ENCODE assay signal across 22 cellular contexts in the genomic region with DNA sequence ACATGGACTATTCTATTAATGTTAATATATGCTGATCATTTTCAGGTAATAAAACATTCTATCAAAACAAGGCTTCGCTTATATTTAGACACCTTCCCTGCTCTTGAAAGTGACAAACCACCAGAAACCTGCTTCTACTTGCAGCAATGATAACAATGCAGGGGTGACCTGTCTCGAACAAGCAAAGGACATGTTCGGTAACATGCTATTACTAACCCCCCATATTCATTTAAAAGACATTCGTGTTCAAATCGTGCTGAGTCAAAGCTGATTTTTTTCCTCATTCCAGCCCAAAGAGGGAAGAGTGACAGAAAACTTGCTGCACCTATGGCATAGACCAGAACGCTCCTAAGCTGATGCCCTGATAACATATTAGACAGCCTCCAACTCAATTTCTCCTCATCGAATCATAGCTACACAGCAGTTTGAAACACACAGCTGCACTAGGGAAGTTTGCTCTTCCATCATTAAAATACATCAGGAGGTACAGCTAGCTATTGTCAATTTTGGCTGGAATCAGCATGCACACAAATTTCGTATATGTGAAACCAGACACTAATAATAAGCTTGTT.
DNase-seq lines count a peak whose midpoint lies in the region; ATAC-seq and TF ChIP-seq lines count a peak whose summit lies in the region.
"Had no signal": no experiment of that assay in that cellular context is flagged by ENCODE, and none has a peak within 500 bp of the region (broad histone marks: within the 10 kb centered on the region; RNA-seq: fewer than 3 reads in every experiment).

No MANE protein-coding gene starts in this region.

- H4K20me1 ChIP-seq in SK-N-SH (ENCODE audit: insufficient read depth), result no peaks in the 10 kb centered on the region
- H4K20me1 ChIP-seq in smooth muscle cell (ENCODE audit: low read depth), result no peaks in the 10 kb centered on the region

- no peak overlapping the region for H3K4me3 Mint-ChIP-seq in activated naive CD8-positive, alpha-beta T cell treated with anti-CD3 and anti-CD28 coated beads for 36 hours
- no peak overlapping the region for H3K4me3 Mint-ChIP-seq in T-helper 17 cell
- H3K4me3 Mint-ChIP-seq in activated CD4-positive, alpha-beta memory T cell treated with anti-CD3 and anti-CD28 coated beads for 36 hours, result no peak overlapping the region
- H3K4me3 Mint-ChIP-seq: activated naive CD4-positive, alpha-beta T cell treated with anti-CD3 and anti-CD28 coated beads for 36 hours; neural crest cell; T-helper 1 cell treated with Interleukin-12 subunit alpha and Interleukin-12 subunit beta and Interleukin-4 antibody, amounts not matched to agents 30 μg/mL and 1 μg/mL, for 36 hours had no signal

- H3K9ac ChIP-seq in SK-N-SH (no peak overlapping the region), smooth muscle cell (ENCODE audit: low read depth) (no peak overlapping the region)

- H3K4me3 ChIP-seq in SK-N-SH (ENCODE audit: low read depth in 2 of 2, low read length in 1 of 2) (no peak overlapping the region), gastroesophageal sphincter (peak overlapping the region; percentile 21 to 49), smooth muscle cell (no peak overlapping the region)
- H3K4me3 ChIP-seq: prostate gland had no signal

- TF ChIP-seq EP300 in SK-N-SH (IDR thresholded peaks at IDR 0.05; ENCODE audit: borderline replicate concordance in 1 of 2, low read depth in 1 of 2, low read length in 1 of 2), result no peak
- TF ChIP-seq EP300 in gastroesophageal sphincter (IDR thresholded peaks at IDR 0.05), result no peak

- H3K4me1 ChIP-seq in SK-N-SH (ENCODE audit: control insufficient read depth in 1 of 2, insufficient read depth in 2 of 2, low read depth in 1 of 2, low read length in 1 of 2) (peaks cover 28% of the 10 kb centered on the region in 2 experiments), gastroesophageal sphincter (peaks cover 1 to 92% (median 4%) of the 10 kb centered on the region in 3 donors), smooth muscle cell (ENCODE audit: low read depth) (peaks cover 63% of the 10 kb centered on the region)
- H3K4me1 ChIP-seq: prostate gland had no signal

- DNase-seq in SK-N-SH (no peak), smooth muscle cell (lab: John Stamatoyannopoulos, UW; ENCODE audit: unreplicated experiment) (no peak), NCI-H748 (lab: John Stamatoyannopoulos, UW; ENCODE audit: unreplicated experiment) (no peak), T-helper 17 cell (no peak)
- DNase-seq in activated naive CD8-positive, alpha-beta T cell treated with anti-CD3 and anti-CD28 coated beads for 36 hours, result no peak
- DNase-seq in activated CD4-positive, alpha-beta memory T cell treated with anti-CD3 and anti-CD28 coated beads for 36 hours, result no peak
- DNase-seq: activated CD4-positive, alpha-beta T cell treated with anti-CD3 and anti-CD28 coated beads, Interleukin-2, amount 50 U/mL, for 48 hours; activated naive CD4-positive, alpha-beta T cell treated with anti-CD3 and anti-CD28 coated beads for 36 hours; Calu3; foreskin fibroblast; H7; mesenchymal stem cell; NCI-H1048; NCI-H1930; NCI-H2227 treated with DMSO at 0.1 percent for 48 hours; small intestine; stimulated activated CD4-positive, alpha-beta T cell treated with anti-CD3 and anti-CD28 coated beads, Interleukin-2, amount 100 ng/mL, for 48 hours had no signal

- H3K36me3 ChIP-seq in SK-N-SH (replicated peaks in 1 of 2; ENCODE audit: control insufficient read depth in 1 of 2, insufficient read depth in 2 of 2, low read length in 1 of 2) (no peaks in the 10 kb centered on the region), gastroesophageal sphincter (no peaks in the 10 kb centered on the region), smooth muscle cell (ENCODE audit: low read depth) (no peaks in the 10 kb centered on the region)
- H3K36me3 ChIP-seq: prostate gland had no signal

- H3K9me2 ChIP-seq in SK-N-SH, result no peaks in the 10 kb centered on the region

- TF ChIP-seq RAD21 in SK-N-SH (IDR thresholded peaks at IDR 0.05; ENCODE audit: low read length), result no peak

- H3K9me3 Mint-ChIP-seq in activated naive CD8-positive, alpha-beta T cell treated with anti-CD3 and anti-CD28 coated beads for 36 hours, result no peaks in the 10 kb centered on the region
- no peaks in the 10 kb centered on the region for H3K9me3 Mint-ChIP-seq in activated CD4-positive, alpha-beta memory T cell treated with anti-CD3 and anti-CD28 coated beads for 36 hours
- H3K9me3 Mint-ChIP-seq: activated naive CD4-positive, alpha-beta T cell treated with anti-CD3 and anti-CD28 coated beads for 36 hours; neural crest cell; T-helper 1 cell treated with Interleukin-12 subunit alpha and Interleukin-12 subunit beta and Interleukin-4 antibody, amounts not matched to agents 30 μg/mL and 1 μg/mL, for 36 hours had no signal

- no peaks in the 10 kb centered on the region for H3K27me3 Mint-ChIP-seq in activated naive CD8-positive, alpha-beta T cell treated with anti-CD3 and anti-CD28 coated beads for 36 hours
- no peaks in the 10 kb centered on the region for H3K27me3 Mint-ChIP-seq in T-helper 17 cell
- no peaks in the 10 kb centered on the region for H3K27me3 Mint-ChIP-seq in activated CD4-positive, alpha-beta memory T cell treated with anti-CD3 and anti-CD28 coated beads for 36 hours

- H2AFZ ChIP-seq in SK-N-SH (ENCODE audit: low read depth) (no peak overlapping the region), smooth muscle cell (ENCODE audit: low read depth) (no peak overlapping the region)

- intact Hi-C loops in activated CD4-positive, alpha-beta memory T cell treated with anti-CD3 and anti-CD28 coated beads for 36 hours (cut with micrococcal nuclease), result no loop called here

- H3K9me3 ChIP-seq in SK-N-SH, result no peaks in the 10 kb centered on the region
- H3K9me3 ChIP-seq in gastroesophageal sphincter, result no peaks in the 10 kb centered on the region
- no peaks in the 10 kb centered on the region for H3K9me3 ChIP-seq in smooth muscle cell (replicated peaks; ENCODE audit: low read depth)
- no peaks in the 10 kb centered on the region for H3K9me3 ChIP-seq in T-helper 17 cell (ENCODE audit: control insufficient read depth, low read length, poor library complexity, severe bottlenecking)
- H3K9me3 ChIP-seq: prostate gland had no signal

- peaks cover 18% of the 10 kb centered on the region for H3F3A ChIP-seq in SK-N-SH (replicated peaks; ENCODE audit: insufficient read depth)
- no peaks in the 10 kb centered on the region for H3F3A ChIP-seq in smooth muscle cell (ENCODE audit: low read depth)

- H3K27ac ChIP-seq in SK-N-SH (ENCODE audit: low read depth in 2 of 2, low read length in 1 of 2), result no peak overlapping the region
- peak overlapping the region; percentile 64 to 86 (median 74) for H3K27ac ChIP-seq in gastroesophageal sphincter
- no peak overlapping the region for H3K27ac ChIP-seq in smooth muscle cell (ENCODE audit: low read depth)
- H3K27ac ChIP-seq: prostate gland had no signal

- peaks cover 75% of the 10 kb centered on the region for H3K4me1 Mint-ChIP-seq in activated naive CD8-positive, alpha-beta T cell treated with anti-CD3 and anti-CD28 coated beads for 36 hours
- H3K4me1 Mint-ChIP-seq in T-helper 17 cell, result peaks cover 22% of the 10 kb centered on the region
- H3K4me1 Mint-ChIP-seq in activated CD4-positive, alpha-beta memory T cell treated with anti-CD3 and anti-CD28 coated beads for 36 hours (ENCODE audit: low read depth), result peaks cover 24% of the 10 kb centered on the region

- no peak for ATAC-seq in SK-N-SH treated with all-trans-retinoic acid at 6 μM for 48 hours
- no peak for ATAC-seq in gastroesophageal sphincter
- no peak for ATAC-seq in T-helper 17 cell

- peaks cover 42% of the 10 kb centered on the region for H3K36me3 Mint-ChIP-seq in activated naive CD8-positive, alpha-beta T cell treated with anti-CD3 and anti-CD28 coated beads for 36 hours
- H3K36me3 Mint-ChIP-seq in T-helper 17 cell (ENCODE audit: low read depth), result peaks cover 2% of the 10 kb centered on the region
- H3K36me3 Mint-ChIP-seq in activated CD4-positive, alpha-beta memory T cell treated with anti-CD3 and anti-CD28 coated beads for 36 hours, result peaks cover 6% of the 10 kb centered on the region

- peak overlapping the region; percentile 23 for H3K27ac Mint-ChIP-seq in activated naive CD8-positive, alpha-beta T cell treated with anti-CD3 and anti-CD28 coated beads for 36 hours
- H3K27ac Mint-ChIP-seq in T-helper 17 cell, result no peak overlapping the region
- no peak overlapping the region for H3K27ac Mint-ChIP-seq in activated CD4-positive, alpha-beta memory T cell treated with anti-CD3 and anti-CD28 coated beads for 36 hours
- H3K27ac Mint-ChIP-seq: activated naive CD4-positive, alpha-beta T cell treated with anti-CD3 and anti-CD28 coated beads for 36 hours; T-helper 1 cell treated with Interleukin-12 subunit alpha and Interleukin-12 subunit beta and Interleukin-4 antibody, amounts not matched to agents 30 μg/mL and 1 μg/mL, for 36 hours had no signal

- no peak for TF ChIP-seq POLR2A in gastroesophageal sphincter (IDR thresholded peaks at IDR 0.05)

- 81% methylated on average over 8 of the region's 8 CpGs for WGBS in SK-N-SH (ENCODE audit: low lambda C conversion rate)
- 18 to 62% methylated on average over 8 of the region's 8 CpGs for WGBS in gastroesophageal sphincter (ENCODE audit: low coverage in 1 of 2), 2 donors
- 77% methylated on average over 8 of the region's 8 CpGs for WGBS in smooth muscle cell (ENCODE audit: low lambda C conversion rate)

- H3K79me2 ChIP-seq in SK-N-SH (ENCODE audit: insufficient read depth) (peaks cover 61% of the 10 kb centered on the region), smooth muscle cell (ENCODE audit: low read depth) (peaks cover 4% of the 10 kb centered on the region)

- CTCF ChIA-PET in SK-N-SH (lab: Yijun Ruan, JAX), result interaction anchor here (1.3 kb wide), 1 partner anchor 14 kb away, joined by 3 read pairs; no protein-coding TSS in a partner anchor
- CTCF ChIA-PET in activated CD4-positive, alpha-beta memory T cell treated with anti-CD3 and anti-CD28 coated beads for 36 hours (lab: Charles Lee), result interaction anchor here (0.7 kb wide), 1 partner anchor 290 kb away, joined by 4 read pairs; no protein-coding TSS in a partner anchor

- H3K27me3 ChIP-seq in SK-N-SH (ENCODE audit: insufficient read depth) (no peaks in the 10 kb centered on the region), gastroesophageal sphincter (no peaks in the 10 kb centered on the region), smooth muscle cell (ENCODE audit: low read depth) (no peaks in the 10 kb centered on the region)

- no peak for TF ChIP-seq CTCF in SK-N-SH (IDR thresholded peaks at IDR 0.05)
- no peak for TF ChIP-seq CTCF in gastroesophageal sphincter (IDR thresholded peaks at IDR 0.05)
- TF ChIP-seq CTCF in smooth muscle cell (IDR thresholded peaks at IDR 0.05; ENCODE audit: borderline replicate concordance, insufficient read depth, poor library complexity, severe bottlenecking), result no peak

- no peak overlapping the region for H3K4me2 ChIP-seq in SK-N-SH
- peak overlapping the region; percentile 11 for H3K4me2 ChIP-seq in smooth muscle cell

- POLR2A ChIA-PET in SK-N-SH (lab: Yijun Ruan, JAX), result no interaction called here
- POLR2A ChIA-PET in activated CD4-positive, alpha-beta memory T cell treated with anti-CD3 and anti-CD28 coated beads for 36 hours (lab: Charles Lee), result interaction anchor here (1.3 kb wide), 1 partner anchor 88 kb away, joined by 4 read pairs; no protein-coding TSS in a partner anchor

TF ChIP-seq in SK-N-SH, 30 proteins besides CTCF, POLR2A, EP300 and RAD21 (continues in another document):
- TF ChIP-seq GATA2 (CRISPR knock-in tag; IDR thresholded peaks at IDR 0.05), result peak; percentile 56

TF ChIP-seq in SK-N-SH treated with all-trans-retinoic acid at 6 μM for 48 hours, 23 proteins besides CTCF, POLR2A, EP300 and RAD21 (continues in another document):
- no peak for TF ChIP-seq GLIS3 (CRISPR knock-in tag; IDR thresholded peaks at IDR 0.05)

Comparison
In these comparisons a context has a peak if more than half of its experiments do, and no peak if none do; other contexts are left out.
1. H3K27ac ChIP-seq: peak in gastroesophageal sphincter (4 of 4); none in SK-N-SH (0 of 2) and smooth muscle cell (single experiment).
2. H3K4me3 ChIP-seq: peak in gastroesophageal sphincter (2 of 2); none in SK-N-SH (0 of 2) and smooth muscle cell (single experiment).